17 cellular contexts compared by ENCODE assay signal in genomic region chr15:45376300-45376928, GRCh38. TPM values are rescaled to one million over a fixed set of nuclear protein-coding genes. Genes with fewer than 3 reads are reported as not detected.
DNase-seq lines count a peak whose midpoint lies in the region; ATAC-seq and TF ChIP-seq lines count a peak whose summit lies in the region.
"Had no signal": no experiment of that assay in that cellular context is flagged by ENCODE, and none has a peak within 500 bp of the region (broad histone marks: within the 10 kb centered on the region; RNA-seq: fewer than 3 reads in every experiment).

No MANE protein-coding gene starts in this region.

- no peaks in the 10 kb centered on the region for H3K36me3 Mint-ChIP-seq in activated CD8-positive, alpha-beta T cell treated with anti-CD3 and anti-CD28 coated beads for 36 hours (ENCODE audit: low read depth)
- no peaks in the 10 kb centered on the region for H3K36me3 Mint-ChIP-seq in activated CD8-positive, alpha-beta T cell treated with anti-CD3 and anti-CD28 coated beads, Interleukin-2, amount 10 ng/mL, durations not matched to agents 7 days and 5 days (ENCODE audit: low read depth)
- H3K36me3 Mint-ChIP-seq in naive thymus-derived CD4-positive, alpha-beta T cell, result no peaks in the 10 kb centered on the region

- H3K9me3 Mint-ChIP-seq in activated CD8-positive, alpha-beta T cell treated with anti-CD3 and anti-CD28 coated beads for 36 hours, result no peaks in the 10 kb centered on the region
- no peaks in the 10 kb centered on the region for H3K9me3 Mint-ChIP-seq in activated CD8-positive, alpha-beta T cell treated with anti-CD3 and anti-CD28 coated beads, Interleukin-2, amount 10 ng/mL, durations not matched to agents 7 days and 5 days (ENCODE audit: insufficient read depth)
- no peaks in the 10 kb centered on the region for H3K9me3 Mint-ChIP-seq in naive thymus-derived CD4-positive, alpha-beta T cell

- no peak overlapping the region for H3K27ac ChIP-seq in duodenal mucosa (ENCODE audit: low read depth, low read length)
- H3K27ac ChIP-seq in naive thymus-derived CD4-positive, alpha-beta T cell (ENCODE audit: low read depth, low read length), result no peak overlapping the region
- peak overlapping the region; percentile 76 to 87 for H3K27ac ChIP-seq in tibial artery
- no peak overlapping the region for H3K27ac ChIP-seq in uterus

- peak; percentile 1 for DNase-seq in activated CD8-positive, alpha-beta T cell treated with anti-CD3 and anti-CD28 coated beads for 36 hours
- DNase-seq in activated CD8-positive, alpha-beta T cell treated with anti-CD3 and anti-CD28 coated beads, Interleukin-2, amount 10 ng/mL, durations not matched to agents 7 days and 5 days, result no peak
- no peak for DNase-seq in naive thymus-derived CD4-positive, alpha-beta T cell
- DNase-seq in tibial artery (no peak), uterus (no peak), dedifferentiated amniotic fluid mesenchymal stem cell (ENCODE audit: extremely low spot score) (no peak)
- DNase-seq in activated CD8-positive, alpha-beta memory T cell treated with anti-CD3 and anti-CD28 coated beads, Interleukin-2, amount 50 U/mL, for 4 hours, result no peak
- DNase-seq: 8988T; activated effector memory CD4-positive, alpha-beta T cell treated with Interleukin-2 at 50 U/mL for 16 hours; islet precursor cell; NCI-H1048; NCI-H526; occipital lobe; SHP77 treated with DMSO at 0.1 percent for 48 hours; stimulated activated CD4-positive, alpha-beta T cell treated with anti-CD3 and anti-CD28 coated beads, Interleukin-4, amount 100 ng/mL, for 24 hours had no signal

- H3K27me3 Mint-ChIP-seq in activated CD8-positive, alpha-beta T cell treated with anti-CD3 and anti-CD28 coated beads for 36 hours, result peaks cover 34% of the 10 kb centered on the region
- peaks cover 51% of the 10 kb centered on the region for H3K27me3 Mint-ChIP-seq in activated CD8-positive, alpha-beta T cell treated with anti-CD3 and anti-CD28 coated beads, Interleukin-2, amount 10 ng/mL, durations not matched to agents 7 days and 5 days (ENCODE audit: low read depth)
- peaks cover 52 to 85% (median 64%) of the 10 kb centered on the region in 5 donors for H3K27me3 Mint-ChIP-seq in naive thymus-derived CD4-positive, alpha-beta T cell

- H3K9me3 ChIP-seq in duodenal mucosa (ENCODE audit: control insufficient read depth in 1 of 2, low read length in 2 of 2) (no peaks in the 10 kb centered on the region), tibial artery (no peaks in the 10 kb centered on the region), uterus (no peaks in the 10 kb centered on the region)
- no peaks in the 10 kb centered on the region for H3K9me3 ChIP-seq in naive thymus-derived CD4-positive, alpha-beta T cell (ENCODE audit: control insufficient read depth in 2 of 3, low read length in 3 of 3)

- peak overlapping the region; percentile 74 to 75 for H3K4me3 ChIP-seq in duodenal mucosa (ENCODE audit: low read depth in 1 of 2, low read length in 2 of 2)
- H3K4me3 ChIP-seq in naive thymus-derived CD4-positive, alpha-beta T cell (ENCODE audit: low read length), result no peak overlapping the region
- H3K4me3 ChIP-seq in tibial artery, result peak overlapping the region; percentile 66 to 67
- no peak overlapping the region for H3K4me3 ChIP-seq in uterus

- peaks cover 15% of the 10 kb centered on the region for H3K4me1 Mint-ChIP-seq in activated CD8-positive, alpha-beta T cell treated with anti-CD3 and anti-CD28 coated beads for 36 hours (ENCODE audit: low read depth)
- H3K4me1 Mint-ChIP-seq in activated CD8-positive, alpha-beta T cell treated with anti-CD3 and anti-CD28 coated beads, Interleukin-2, amount 10 ng/mL, durations not matched to agents 7 days and 5 days (ENCODE audit: low read depth), result peaks cover 24% of the 10 kb centered on the region
- peaks cover 3 to 23% (median 15%) of the 10 kb centered on the region in 7 donors for H3K4me1 Mint-ChIP-seq in naive thymus-derived CD4-positive, alpha-beta T cell

- CTCF ChIA-PET in activated CD8-positive, alpha-beta T cell treated with anti-CD3 and anti-CD28 coated beads for 36 hours (lab: Charles Lee), result interaction anchor here (0.9 to 2.8 kb wide), 10 partner anchors 9 to 329 kb away, joined by 3 to 9 read pairs (median 4); no protein-coding TSS in a partner anchor
- CTCF ChIA-PET in activated CD8-positive, alpha-beta T cell treated with anti-CD3 and anti-CD28 coated beads, Interleukin-2, amount 10 ng/mL, durations not matched to agents 7 days and 5 days (lab: Charles Lee), result interaction anchor here (0.9 to 2.2 kb wide), 8 partner anchors 9 to 258 kb away, joined by 3 to 8 read pairs (median 4); no protein-coding TSS in a partner anchor
- CTCF ChIA-PET in naive thymus-derived CD4-positive, alpha-beta T cell (lab: Charles Lee), result no interaction called here

- H3K36me3 ChIP-seq in duodenal mucosa (ENCODE audit: control insufficient read depth in 1 of 2, insufficient read depth in 2 of 2, low read length in 2 of 2), result peaks cover 0 to 8% of the 10 kb centered on the region in 2 donors
- no peaks in the 10 kb centered on the region for H3K36me3 ChIP-seq in naive thymus-derived CD4-positive, alpha-beta T cell (ENCODE audit: control insufficient read depth in 2 of 3, insufficient read depth in 3 of 3, low read length in 3 of 3)
- no peaks in the 10 kb centered on the region for H3K36me3 ChIP-seq in tibial artery
- no peaks in the 10 kb centered on the region for H3K36me3 ChIP-seq in uterus

- no peak for ATAC-seq in activated CD8-positive, alpha-beta T cell treated with anti-CD3 and anti-CD28 coated beads for 36 hours
- ATAC-seq in activated CD8-positive, alpha-beta T cell treated with anti-CD3 and anti-CD28 coated beads, Interleukin-2, amount 10 ng/mL, durations not matched to agents 7 days and 5 days, result no peak
- no peak for ATAC-seq in naive thymus-derived CD4-positive, alpha-beta T cell
- ATAC-seq: activated CD4-positive, CD25-positive, alpha-beta regulatory T cell treated with anti-CD3 and anti-CD28 coated beads, Interleukin-2, amount 50 U/mL, for 24 hours had no signal

- H3K9ac ChIP-seq in duodenal mucosa (ENCODE audit: low read depth in 1 of 2, low read length in 2 of 2), result peak overlapping the region in 1 of 2 donors; percentile 81

- peak overlapping the region; percentile 18 for H3K4me3 Mint-ChIP-seq in activated CD8-positive, alpha-beta T cell treated with anti-CD3 and anti-CD28 coated beads for 36 hours
- H3K4me3 Mint-ChIP-seq in activated CD8-positive, alpha-beta T cell treated with anti-CD3 and anti-CD28 coated beads, Interleukin-2, amount 10 ng/mL, durations not matched to agents 7 days and 5 days, result no peak overlapping the region
- peak overlapping the region in 7 of 10 donors; percentile 10 to 85 (median 78) for H3K4me3 Mint-ChIP-seq in naive thymus-derived CD4-positive, alpha-beta T cell

- TF ChIP-seq CTCF in activated CD8-positive, alpha-beta T cell treated with anti-CD3 and anti-CD28 coated beads for 36 hours (IDR thresholded peaks at IDR 0.05), result no peak
- TF ChIP-seq CTCF in tibial artery (IDR thresholded peaks at IDR 0.05) (no peak), uterus (IDR thresholded peaks at IDR 0.05) (no peak)

- H3K27me3 ChIP-seq in duodenal mucosa (ENCODE audit: control insufficient read depth in 1 of 2, insufficient read depth in 2 of 2, low read length in 2 of 2) (no peaks in the 10 kb centered on the region), tibial artery (no peaks in the 10 kb centered on the region), uterus (no peaks in the 10 kb centered on the region)
- H3K27me3 ChIP-seq in naive thymus-derived CD4-positive, alpha-beta T cell (ENCODE audit: control insufficient read depth in 2 of 2, insufficient read depth in 2 of 2, low read length in 2 of 2), result peaks cover 3 to 18% of the 10 kb centered on the region in 2 donors

- H3K27ac Mint-ChIP-seq in activated CD8-positive, alpha-beta T cell treated with anti-CD3 and anti-CD28 coated beads for 36 hours, result no peak overlapping the region
- H3K27ac Mint-ChIP-seq in activated CD8-positive, alpha-beta T cell treated with anti-CD3 and anti-CD28 coated beads, Interleukin-2, amount 10 ng/mL, durations not matched to agents 7 days and 5 days, result no peak overlapping the region
- H3K27ac Mint-ChIP-seq in naive thymus-derived CD4-positive, alpha-beta T cell, result no peak overlapping the region

- POLR2A ChIA-PET in activated CD8-positive, alpha-beta T cell treated with anti-CD3 and anti-CD28 coated beads for 36 hours (lab: Charles Lee), result interaction anchor here (3.2 kb wide), 1 partner anchor 26 kb away, joined by 9 read pairs; a partner anchor contains a TSS
- POLR2A ChIA-PET in activated CD8-positive, alpha-beta T cell treated with anti-CD3 and anti-CD28 coated beads, Interleukin-2, amount 10 ng/mL, durations not matched to agents 7 days and 5 days (lab: Charles Lee), result interaction anchor here (1.7 kb wide), 1 partner anchor 26 kb away, joined by 7 read pairs; a partner anchor contains a TSS
- POLR2A ChIA-PET in naive thymus-derived CD4-positive, alpha-beta T cell (lab: Charles Lee), result no interaction called here

- H3K4me1 ChIP-seq in duodenal mucosa (ENCODE audit: control insufficient read depth in 1 of 2, insufficient read depth in 2 of 2, low read length in 2 of 2), result peaks cover 44 to 45% of the 10 kb centered on the region in 2 donors
- H3K4me1 ChIP-seq in naive thymus-derived CD4-positive, alpha-beta T cell (ENCODE audit: control insufficient read depth in 2 of 2, insufficient read depth in 2 of 2, low read length in 2 of 2), result peaks cover 7 to 9% of the 10 kb centered on the region in 2 donors
- peaks cover 0 to 55% (median 16%) of the 10 kb centered on the region in 4 donors for H3K4me1 ChIP-seq in tibial artery
- H3K4me1 ChIP-seq in uterus, result peaks cover 0 to 4% of the 10 kb centered on the region in 2 donors

- TF ChIP-seq POLR2A in uterus (IDR thresholded peaks at IDR 0.05), result no peak

- intact Hi-C loops in activated CD8-positive, alpha-beta T cell treated with anti-CD3 and anti-CD28 coated beads for 36 hours (cut with micrococcal nuclease), result no loop called here
- intact Hi-C loops in naive thymus-derived CD4-positive, alpha-beta T cell (cut with micrococcal nuclease), result no loop called here
- intact Hi-C loops in tibial artery (cut with DNase I; ENCODE audit: low total_unique reads), result no loop called here
- intact Hi-C loops in uterus (cut with DNase I; ENCODE audit: low total_unique reads), result no loop called here

RNA-seq across cellular contexts. Expression of gene GATM, which starts 1.9 kb away (rescaled TPM):
- total RNA-seq in activated CD8-positive, alpha-beta T cell treated with anti-CD3 and anti-CD28 coated beads for 36 hours, result 1 to 10 TPM; 5.6 to 6.5 TPM
- total RNA-seq in activated CD8-positive, alpha-beta T cell treated with anti-CD3 and anti-CD28 coated beads, Interleukin-2, amount 10 ng/mL, durations not matched to agents 7 days and 5 days, result 1 to 10 TPM; 1.5 to 1.6 TPM
- total RNA-seq in naive thymus-derived CD4-positive, alpha-beta T cell, result 1 to 10 TPM in 3 of 5 experiments, under 1 TPM in 2; 0.29 to 2.4 (median 1.6) TPM
- under 1 TPM in 1 of 2 donors, not detected in 1; 0.14 TPM for polyA plus RNA-seq in naive thymus-derived CD4-positive, alpha-beta T cell
- total RNA-seq in uterus, result 10 to 100 TPM; 19.2 to 27.1 (median 23.6) TPM

Comparison
In these comparisons a context has a peak if more than half of its experiments do, and no peak if none do; other contexts are left out.
1. H3K27ac ChIP-seq: peak in tibial artery (2 of 2); none in duodenal mucosa (single experiment), naive thymus-derived CD4-positive, alpha-beta T cell (single experiment) and uterus (0 of 2).
2. H3K4me3 ChIP-seq: peak in duodenal mucosa (2 of 2) and tibial artery (2 of 2); none in naive thymus-derived CD4-positive, alpha-beta T cell (single experiment) and uterus (0 of 2).